ENCODE assay signal across 1 cellular context in the genomic region with DNA sequence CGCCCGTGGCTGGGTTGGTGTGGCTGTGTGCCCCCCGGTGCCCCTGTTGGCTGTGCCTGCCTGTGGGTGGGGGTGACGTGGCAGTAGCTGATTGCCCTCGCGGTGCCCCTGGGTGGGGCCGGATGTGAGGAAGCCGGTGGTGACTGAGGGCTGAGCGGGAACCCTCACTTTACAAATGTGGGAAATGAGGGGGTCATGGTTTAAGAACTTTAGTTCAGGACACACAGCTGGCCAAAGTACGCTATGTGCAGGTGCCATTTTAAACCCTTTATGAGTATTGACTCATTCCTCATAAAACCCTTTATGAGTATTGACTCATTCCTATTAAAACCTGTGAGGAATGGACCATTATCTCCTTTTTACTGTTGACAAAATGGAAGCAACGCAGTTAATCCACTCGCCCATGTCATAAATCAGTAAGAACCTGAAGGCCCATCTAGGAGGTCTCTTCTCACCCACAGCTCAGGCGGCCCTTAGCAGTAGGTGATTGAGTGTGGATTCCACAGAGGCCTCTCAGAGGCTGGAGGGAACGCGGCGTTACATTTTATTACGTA.
TF ChIP-seq lines count a peak whose summit lies in the region.

No MANE protein-coding gene starts in this region.

TF ChIP-seq in HCT116, 20 proteins besides CTCF, POLR2A, EP300 and RAD21 (continued from another document):
- TF ChIP-seq MAX (IDR thresholded peaks at IDR 0.05) = no peak
- no peak for TF ChIP-seq CBX3 (IDR thresholded peaks at IDR 0.05; ENCODE audit: low read depth)
- TF ChIP-seq EZH2 (IDR thresholded peaks at IDR 0.05) = no peak
